In the genomic region with DNA sequence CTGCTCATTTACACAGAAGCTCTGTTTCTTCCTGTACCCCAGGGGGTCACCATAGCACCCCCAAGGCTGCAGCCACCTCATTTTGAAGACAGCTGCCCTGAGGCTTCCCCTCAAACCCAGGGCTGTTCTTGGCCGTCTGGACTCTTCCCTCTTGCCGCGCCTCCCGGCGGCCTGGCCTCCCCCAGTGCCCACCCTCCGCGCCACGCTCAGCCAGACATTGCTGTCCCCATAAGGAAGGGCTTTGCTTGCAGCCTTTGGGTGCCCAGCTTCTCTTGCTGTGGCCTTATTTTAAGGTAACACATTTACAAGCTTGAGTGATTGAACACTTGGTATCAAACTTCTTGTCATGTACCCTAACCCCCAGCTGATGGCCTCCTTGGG, we compare ENCODE assay signal across 11 cellular contexts.
DNase-seq lines count a peak whose midpoint lies in the region; ATAC-seq, FAIRE-seq and TF ChIP-seq lines count a peak whose summit lies in the region.
"Had no signal": no experiment of that assay in that cellular context is flagged by ENCODE, and none has a peak within 500 bp of the region (broad histone marks: within the 10 kb centered on the region; RNA-seq: fewer than 3 reads in every experiment).

No MANE protein-coding gene starts in this region.

- peaks cover 12% of the 10 kb centered on the region for H3K4me1 Mint-ChIP-seq in activated naive CD8-positive, alpha-beta T cell (ENCODE audit: low read depth)
- H3K4me1 Mint-ChIP-seq in activated naive CD8-positive, alpha-beta T cell treated with anti-CD3 and anti-CD28 coated beads, Interleukin-2, amount 50 U/mL, for 24 hours, result peaks cover 24% of the 10 kb centered on the region

- H3K4me2 ChIP-seq in endothelial cell of umbilical vein (ENCODE audit: insufficient read depth, low read length) (no peak overlapping the region), osteoblast (ENCODE audit: insufficient read depth, low read length) (no peak overlapping the region)

- no peaks in the 10 kb centered on the region for H3K9me1 ChIP-seq in endothelial cell of umbilical vein (replicated peaks; ENCODE audit: control insufficient read depth, extremely low read depth, insufficient read depth, low read length)

- peak overlapping the region; percentile 5 for H3K27ac Mint-ChIP-seq in activated naive CD8-positive, alpha-beta T cell
- no peak overlapping the region for H3K27ac Mint-ChIP-seq in activated naive CD8-positive, alpha-beta T cell treated with anti-CD3 and anti-CD28 coated beads, Interleukin-2, amount 50 U/mL, for 24 hours

- DNase-seq in activated naive CD8-positive, alpha-beta T cell treated with anti-CD3 and anti-CD28 coated beads, Interleukin-2, amount 50 U/mL, for 24 hours, result no peak
- no peak for DNase-seq in endothelial cell of umbilical vein (ENCODE audit: low read depth, low spot score)
- no peak for DNase-seq in osteoblast (ENCODE audit: insufficient read length, low spot score, missing footprints)
- no peak for DNase-seq in uterus
- DNase-seq in NCI-H2171 (lab: John Stamatoyannopoulos, UW), result no peak
- DNase-seq in DMS79 (lab: John Stamatoyannopoulos, UW), result no peak
- DNase-seq in NCI-H146 (lab: John Stamatoyannopoulos, UW), result no peak
- DNase-seq: stimulated activated CD4-positive, alpha-beta T cell treated with anti-CD3 and anti-CD28 coated beads, Interleukin-4, amount 100 ng/mL, for 24 hours had no signal

- H2AFZ ChIP-seq in endothelial cell of umbilical vein (ENCODE audit: low read depth, low read length) (no peak overlapping the region), osteoblast (ENCODE audit: low read length) (no peak overlapping the region)

- no TSS peak for BruUV-seq in endothelial cell of umbilical vein (replicated peaks; lab: Mats Ljungman, UMichigan)

- H3K4me3 ChIP-seq in endothelial cell of umbilical vein (replicated peaks in 1 of 3; ENCODE audit: insufficient read depth in 1 of 3, low read depth in 1 of 3, low read length in 3 of 3), result no peak overlapping the region
- no peak overlapping the region for H3K4me3 ChIP-seq in osteoblast (ENCODE audit: insufficient read depth, low read length)
- no peak overlapping the region for H3K4me3 ChIP-seq in uterus

- TF ChIP-seq CTCF in endothelial cell of umbilical vein (IDR thresholded peaks at IDR 0.05; ENCODE audit: extremely low read depth in 1 of 2, insufficient read depth in 1 of 2, low read depth in 1 of 2, low read length in 2 of 2) (no peak), osteoblast (IDR thresholded peaks at IDR 0.05; ENCODE audit: extremely low read depth, low read depth, low read length) (no peak), uterus (IDR thresholded peaks at IDR 0.05) (no peak)

- intact Hi-C loops in endothelial cell of umbilical vein (cut with micrococcal nuclease) (loop anchor here (1.0 kb wide), 1 partner anchor 33 kb away; no protein-coding TSS in a partner anchor), uterus (cut with DNase I; ENCODE audit: low total_unique reads) (no loop called here)

- H3K27ac ChIP-seq in endothelial cell of umbilical vein (ENCODE audit: insufficient read depth, low read depth, low read length) (peak overlapping the region; percentile 89), osteoblast (ENCODE audit: low read depth, low read length) (peak overlapping the region; percentile 97), uterus (peak overlapping the region; percentile 75 to 80)
- H3K27ac ChIP-seq: HL-60 had no signal

- no peaks in the 10 kb centered on the region for H3K27me3 ChIP-seq in endothelial cell of umbilical vein (ENCODE audit: control insufficient read depth in 2 of 2, insufficient read depth in 2 of 2, low read length in 2 of 2)
- no peaks in the 10 kb centered on the region for H3K27me3 ChIP-seq in osteoblast (ENCODE audit: insufficient read depth, low read length)
- no peaks in the 10 kb centered on the region for H3K27me3 ChIP-seq in uterus

- POLR2A ChIA-PET in endothelial cell of umbilical vein (lab: Charles Lee), result interaction anchor here (1.1 kb wide), 1 partner anchor 42 kb away, joined by 3 read pairs; no protein-coding TSS in a partner anchor

- H3K36me3 Mint-ChIP-seq in activated naive CD8-positive, alpha-beta T cell, result no peaks in the 10 kb centered on the region
- H3K36me3 Mint-ChIP-seq in activated naive CD8-positive, alpha-beta T cell treated with anti-CD3 and anti-CD28 coated beads, Interleukin-2, amount 50 U/mL, for 24 hours (ENCODE audit: low read depth), result peaks cover 3% of the 10 kb centered on the region
- H3K36me3 Mint-ChIP-seq: activated naive CD4-positive, alpha-beta T cell treated with anti-CD3 and anti-CD28 coated beads, Interleukin-2, amount 50 U/mL, for 72 hours had no signal

- H3K36me3 ChIP-seq in endothelial cell of umbilical vein (ENCODE audit: control insufficient read depth in 2 of 2, extremely low read depth in 1 of 2, insufficient read depth in 2 of 2, low read length in 2 of 2) (peaks cover 0 to 2% of the 10 kb centered on the region in 2 experiments), osteoblast (ENCODE audit: insufficient read depth, low read length) (peaks cover 19% of the 10 kb centered on the region), uterus (no peaks in the 10 kb centered on the region)

- H3K9me3 ChIP-seq in endothelial cell of umbilical vein (replicated peaks; ENCODE audit: control insufficient read depth, insufficient read depth, low read length) (no peaks in the 10 kb centered on the region), osteoblast (ENCODE audit: low read depth, low read length) (no peaks in the 10 kb centered on the region), uterus (no peaks in the 10 kb centered on the region)

- CTCF ChIA-PET in endothelial cell of umbilical vein (lab: Charles Lee), result interaction anchor here (1.2 to 1.6 kb wide), 4 partner anchors 10 to 12 kb away, joined by 3 to 10 read pairs (median 4); no protein-coding TSS in a partner anchor

- no peak for FAIRE-seq in endothelial cell of umbilical vein (lab: Jason Lieb, UNC)

- H3K9me3 Mint-ChIP-seq in activated naive CD8-positive, alpha-beta T cell (ENCODE audit: low read depth), result no peaks in the 10 kb centered on the region
- H3K9me3 Mint-ChIP-seq in activated naive CD8-positive, alpha-beta T cell treated with anti-CD3 and anti-CD28 coated beads, Interleukin-2, amount 50 U/mL, for 24 hours, result no peaks in the 10 kb centered on the region
- H3K9me3 Mint-ChIP-seq: activated naive CD4-positive, alpha-beta T cell treated with anti-CD3 and anti-CD28 coated beads, Interleukin-2, amount 50 U/mL, for 72 hours had no signal

- no peak for ATAC-seq in activated naive CD8-positive, alpha-beta T cell treated with anti-CD3 and anti-CD28 coated beads, Interleukin-2, amount 50 U/mL, for 24 hours
- ATAC-seq: activated naive CD4-positive, alpha-beta T cell treated with anti-CD3 and anti-CD28 coated beads, Interleukin-2, amount 50 U/mL, for 72 hours had no signal

- no peaks in the 10 kb centered on the region for H3K79me2 ChIP-seq in endothelial cell of umbilical vein (ENCODE audit: control insufficient read depth, insufficient read depth, low read length)
- H3K79me2 ChIP-seq in osteoblast (ENCODE audit: insufficient read depth, low read length), result no peaks in the 10 kb centered on the region

- no peaks in the 10 kb centered on the region for H3K27me3 Mint-ChIP-seq in activated naive CD8-positive, alpha-beta T cell
- no peaks in the 10 kb centered on the region for H3K27me3 Mint-ChIP-seq in activated naive CD8-positive, alpha-beta T cell treated with anti-CD3 and anti-CD28 coated beads, Interleukin-2, amount 50 U/mL, for 24 hours

- peak; percentile 9 for TF ChIP-seq POLR2A in endothelial cell of umbilical vein (IDR thresholded peaks at IDR 0.05; ENCODE audit: low read depth, low read length)
- no peak for TF ChIP-seq POLR2A in uterus (IDR thresholded peaks at IDR 0.05)

- H3K4me3 Mint-ChIP-seq in activated naive CD8-positive, alpha-beta T cell, result no peak overlapping the region
- H3K4me3 Mint-ChIP-seq in activated naive CD8-positive, alpha-beta T cell treated with anti-CD3 and anti-CD28 coated beads, Interleukin-2, amount 50 U/mL, for 24 hours, result no peak overlapping the region

- H3K9ac ChIP-seq in endothelial cell of umbilical vein (replicated peaks; ENCODE audit: extremely low read depth, insufficient read depth, low read length), result peak overlapping the region; percentile 57

- H4K20me1 ChIP-seq in endothelial cell of umbilical vein (replicated peaks; ENCODE audit: control insufficient read depth, extremely low read depth, insufficient read depth, low read length) (no peaks in the 10 kb centered on the region), osteoblast (ENCODE audit: insufficient read depth, low read length) (no peaks in the 10 kb centered on the region)

- dilution Hi-C loops in endothelial cell of umbilical vein (cut with MboI; ENCODE audit: extremely low pct_ligation_motif_present, low sequenced_read_pairs), result no loop called here

- H3K4me1 ChIP-seq in endothelial cell of umbilical vein (ENCODE audit: control insufficient read depth, extremely low read depth, insufficient read depth, low read length) (peaks cover 33% of the 10 kb centered on the region), osteoblast (ENCODE audit: insufficient read depth, low read length) (peaks cover 53% of the 10 kb centered on the region), uterus (peaks cover 21 to 37% of the 10 kb centered on the region in 2 donors)

TF ChIP-seq in endothelial cell of umbilical vein, 7 proteins besides CTCF, POLR2A, EP300 and RAD21:
- TF ChIP-seq JUN (IDR thresholded peaks at IDR 0.05; ENCODE audit: borderline replicate concordance, insufficient read depth, insufficient read length, low read depth) (no peak), EZH2 (IDR thresholded peaks at IDR 0.05; ENCODE audit: borderline replicate concordance, low read depth, low read length, severe bottlenecking) (no peak), MYC (IDR thresholded peaks at IDR 0.05; ENCODE audit: low read depth, low read length) (no peak), POLR2AphosphoS5 (IDR thresholded peaks at IDR 0.05; ENCODE audit: insufficient read depth, low read depth, low read length) (no peak), GATA2 (IDR thresholded peaks at IDR 0.05; ENCODE audit: insufficient read depth, insufficient read length, low read depth, low read length) (no peak), FOS (IDR thresholded peaks at IDR 0.05; ENCODE audit: borderline replicate concordance, insufficient read depth, low read length) (no peak)
- TF ChIP-seq, protein P1, sequence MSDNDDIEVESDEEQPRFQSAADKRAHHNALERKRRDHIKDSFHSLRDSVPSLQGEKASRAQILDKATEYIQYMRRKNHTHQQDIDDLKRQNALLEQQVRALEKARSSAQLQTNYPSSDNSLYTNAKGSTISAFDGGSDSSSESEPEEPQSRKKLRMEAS (IDR thresholded peaks at IDR 0.05; ENCODE audit: insufficient read depth, insufficient read length), result no peak
